In the genomic region with DNA sequence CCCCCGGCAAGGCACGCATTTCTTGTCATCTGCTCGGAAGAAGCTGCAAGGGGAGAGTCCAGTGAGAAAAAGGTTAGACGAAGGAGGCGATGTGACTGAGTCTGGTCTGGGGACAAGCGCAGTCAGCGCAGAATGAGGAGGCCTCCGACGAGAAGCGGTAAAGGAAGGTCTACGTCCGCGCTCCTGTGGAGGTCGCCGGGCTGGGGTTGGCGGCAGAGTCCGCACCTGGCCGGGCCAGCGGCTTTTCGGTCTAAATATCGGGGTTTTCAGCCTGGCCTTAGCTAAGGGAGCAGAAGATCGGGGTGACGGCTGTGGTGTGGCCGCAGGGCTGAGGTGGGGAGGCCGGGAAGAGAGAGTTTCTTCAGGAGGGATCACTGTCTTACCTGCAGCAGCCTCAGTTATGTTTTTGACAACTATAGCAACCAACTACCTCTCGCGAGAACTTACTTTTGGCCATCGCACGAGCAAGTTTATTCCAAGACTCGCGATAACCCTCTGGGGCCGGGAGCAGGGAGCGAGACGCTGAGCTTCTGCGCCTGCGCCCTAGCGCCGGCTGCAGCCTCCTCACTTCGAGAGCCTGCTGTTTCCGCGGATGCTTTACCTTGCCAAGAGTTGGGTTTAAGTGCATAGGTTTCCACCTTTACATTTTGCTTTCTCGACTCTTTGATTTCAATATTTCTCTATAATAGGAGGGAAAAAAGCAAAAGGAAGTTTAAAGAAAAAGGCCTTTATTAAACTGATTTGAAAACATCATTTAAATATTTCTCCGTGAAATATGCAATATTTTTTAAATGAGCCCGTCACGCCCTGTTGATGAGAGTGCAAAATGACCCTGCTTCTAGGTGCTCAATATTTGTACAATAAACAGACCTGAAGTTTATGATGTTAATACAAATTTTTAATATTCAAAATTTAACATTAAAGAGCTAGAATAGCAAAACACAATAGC, we compare ENCODE assay signal across 8 cellular contexts. TPM values are rescaled to one million over a fixed set of nuclear protein-coding genes. Genes with fewer than 3 reads are reported as not detected.
A peak's percentile ranks its signal among the peaks of the same experiment; 100 is the strongest.
DNase-seq lines count a peak whose midpoint lies in the region; ATAC-seq and TF ChIP-seq lines count a peak whose summit lies in the region.

A gene (minus strand): TSS at position 534 of the 949 bp plus-strand sequence. CDS start 4,068 bp downstream, outside the sequence.

- CTCF ChIA-PET in PC-9 (lab: Charles Lee), result no interaction called here

- DNase-seq in DMS114 treated with DMSO at 0.1 percent for 48 hours (lab: John Stamatoyannopoulos, UW; ENCODE audit: unreplicated experiment) (peak; percentile 82), PC-9 (peak; percentile 95), esophagus muscularis mucosa (ENCODE audit: extremely low spot score) (peak; percentile 94)
- peak; percentile 87 for DNase-seq in activated T-cell treated with anti-CD3 and anti-CD28 coated beads, Interleukin-2, amount 50 U/mL, for 4 hours
- DNase-seq in stimulated activated CD8-positive, alpha-beta memory T cell treated with anti-CD3 and anti-CD28 coated beads, Interleukin-4, amount 100 ng/mL, for 4 hours (ENCODE audit: low read depth in 2 of 2, low spot score in 1 of 2), result peak; percentile 76 to 80

- H3K27me3 Mint-ChIP-seq in activated T-cell treated with anti-CD3 and anti-CD28 coated beads, Interleukin-2, amount 50 U/mL, for 4 hours (ENCODE audit: low read depth), result peaks cover 3% of the 10 kb centered on the region

- H3K79me2 ChIP-seq in PC-9 (ENCODE audit: low read depth), result no peaks in the 10 kb centered on the region

- no peaks in the 10 kb centered on the region for H3K9me3 Mint-ChIP-seq in activated T-cell treated with anti-CD3 and anti-CD28 coated beads, Interleukin-2, amount 50 U/mL, for 4 hours

- H3K4me2 ChIP-seq in PC-9, result peak within 1 kb of the TSS; percentile 89

- H3K4me1 ChIP-seq in PC-9 (replicated peaks; ENCODE audit: insufficient read depth) (peaks cover 5% of the 10 kb centered on the region; the same call in 1 of the 2 replicates), esophagus muscularis mucosa (peaks cover 5 to 17% (median 15%) of the 10 kb centered on the region in 4 donors), mucosa of stomach (ENCODE audit: control insufficient read depth, insufficient read depth, low read length) (no peaks in the 10 kb centered on the region)

- H3K4me1 Mint-ChIP-seq in activated T-cell treated with anti-CD3 and anti-CD28 coated beads, Interleukin-2, amount 50 U/mL, for 4 hours (ENCODE audit: low read depth), result peaks cover 13% of the 10 kb centered on the region

- peak within 1 kb of the TSS; percentile 97 for H3K4me3 Mint-ChIP-seq in activated T-cell treated with anti-CD3 and anti-CD28 coated beads, Interleukin-2, amount 50 U/mL, for 4 hours

- peak within 1 kb of the TSS; percentile 83 for H3K9ac ChIP-seq in mucosa of stomach (ENCODE audit: low read length)

- no peak for TF ChIP-seq EP300 in Ishikawa (IDR thresholded peaks at IDR 0.05; ENCODE audit: borderline replicate concordance)
- TF ChIP-seq EP300 in esophagus muscularis mucosa (IDR thresholded peaks at IDR 0.05), result no peak

- H3K36me3 Mint-ChIP-seq in activated T-cell treated with anti-CD3 and anti-CD28 coated beads, Interleukin-2, amount 50 U/mL, for 4 hours (ENCODE audit: insufficient read depth), result peaks cover 5% of the 10 kb centered on the region

- no peaks in the 10 kb centered on the region for H3K27me3 ChIP-seq in PC-9 (ENCODE audit: insufficient read depth, low read depth)
- no peaks in the 10 kb centered on the region for H3K27me3 ChIP-seq in esophagus muscularis mucosa
- H3K27me3 ChIP-seq in mucosa of stomach (ENCODE audit: control insufficient read depth, insufficient read depth, low read length), result no peaks in the 10 kb centered on the region

- ATAC-seq in GM21576 (IDR thresholded peaks at IDR 0.05; ENCODE audit: unreplicated experiment), result peak; percentile 91
- ATAC-seq in activated T-cell treated with anti-CD3 and anti-CD28 coated beads, Interleukin-2, amount 50 U/mL, for 4 hours, result peak; percentile 99

- under 1% methylated on average over 45 of the region's 45 CpGs for WGBS in esophagus muscularis mucosa

- H3K9me3 ChIP-seq in PC-9 (ENCODE audit: insufficient read depth, low read depth) (no peaks in the 10 kb centered on the region), esophagus muscularis mucosa (no peaks in the 10 kb centered on the region), mucosa of stomach (ENCODE audit: control insufficient read depth, low read length) (no peaks in the 10 kb centered on the region)

- POLR2A ChIA-PET in PC-9 (lab: Charles Lee; ENCODE audit: unreplicated experiment), result interaction anchor here (0.5 to 1.4 kb wide), 12 partner anchors 48 to 768 kb away, joined by 3 to 12 read pairs (median 4); a partner anchor contains a TSS

- TF ChIP-seq CTCF in PC-9 (conservative IDR thresholded peaks at IDR 0.05), result no peak
- peak in 1 of 3 experiments; percentile 37 for TF ChIP-seq CTCF in esophagus muscularis mucosa (IDR thresholded peaks at IDR 0.05)

- H3K9me2 ChIP-seq in PC-9 (ENCODE audit: insufficient read depth), result no peaks in the 10 kb centered on the region

- TSS peak; percentile 69 for BruUV-seq in PC-9 (replicated peaks; lab: Mats Ljungman, UMichigan)

- H3K4me3 ChIP-seq in PC-9 (peak within 1 kb of the TSS; percentile 61), esophagus muscularis mucosa (peak within 1 kb of the TSS; percentile 66 to 95 (median 78)), mucosa of stomach (ENCODE audit: low read length) (peak within 1 kb of the TSS; percentile 76)

- peaks cover 15% of the 10 kb centered on the region; the same call in 1 of the 2 replicates for H3F3A ChIP-seq in PC-9 (ENCODE audit: insufficient read depth, low read depth)

- no peak for TF ChIP-seq POLR2A in esophagus muscularis mucosa (IDR thresholded peaks at IDR 0.05; ENCODE audit: low read depth)

- TF ChIP-seq RAD21 in Ishikawa (IDR thresholded peaks at IDR 0.05; ENCODE audit: low read depth), result no peak

- peak within 1 kb of the TSS; percentile 89 for H2AFZ ChIP-seq in PC-9

- H3K27ac ChIP-seq in PC-9, result no peak within 1 kb of the TSS
- peak within 1 kb of the TSS; percentile 61 to 75 (median 74) for H3K27ac ChIP-seq in esophagus muscularis mucosa (replicated peaks in 1 of 4)

- no peaks in the 10 kb centered on the region for H3K36me3 ChIP-seq in PC-9 (ENCODE audit: low read depth)
- H3K36me3 ChIP-seq in esophagus muscularis mucosa, result peaks cover 0 to 3% (median 0%) of the 10 kb centered on the region in 4 donors
- H3K36me3 ChIP-seq in mucosa of stomach (ENCODE audit: control insufficient read depth, insufficient read depth, low read length), result no peaks in the 10 kb centered on the region

- no peaks in the 10 kb centered on the region for H4K20me1 ChIP-seq in PC-9 (ENCODE audit: insufficient read depth)

- intact Hi-C loops in PC-9 (cut with micrococcal nuclease; ENCODE audit: unreplicated experiment) (loop anchor here (2.0 kb wide), 2 partner anchors 96 to 112 kb away; a partner anchor contains a TSS), esophagus muscularis mucosa (cut with DNase I) (loop anchor here (5.0 kb wide), 1 partner anchor 96 kb away; no protein-coding TSS in a partner anchor)

TF ChIP-seq in Ishikawa, 13 proteins besides CTCF, POLR2A, EP300 and RAD21 (continues in another document):
- TF ChIP-seq CREB1 (IDR thresholded peaks at IDR 0.05; ENCODE audit: low read depth) (no peak), YY1 (IDR thresholded peaks at IDR 0.05; ENCODE audit: low read depth) (no peak; the same call in 1 of the 2 replicates), TEAD4 (IDR thresholded peaks at IDR 0.05) (no peak), EGR1 (IDR thresholded peaks at IDR 0.05) (no peak), ZBTB7A (IDR thresholded peaks at IDR 0.05; ENCODE audit: low read depth) (no peak), FOXM1 (IDR thresholded peaks at IDR 0.05; ENCODE audit: borderline replicate concordance, low read depth) (no peak), TCF12 (IDR thresholded peaks at IDR 0.05; ENCODE audit: low read depth) (no peak), CEBPB (IDR thresholded peaks at IDR 0.05) (no peak; the same call in 1 of the 2 replicates), TAF1 (IDR thresholded peaks at IDR 0.05; ENCODE audit: low read depth) (peak; percentile 55), NFIC (IDR thresholded peaks at IDR 0.05) (0 out of 2 replicates have a peak, but pooled peaks have one; percentile 34)
- TF ChIP-seq, protein P1, sequence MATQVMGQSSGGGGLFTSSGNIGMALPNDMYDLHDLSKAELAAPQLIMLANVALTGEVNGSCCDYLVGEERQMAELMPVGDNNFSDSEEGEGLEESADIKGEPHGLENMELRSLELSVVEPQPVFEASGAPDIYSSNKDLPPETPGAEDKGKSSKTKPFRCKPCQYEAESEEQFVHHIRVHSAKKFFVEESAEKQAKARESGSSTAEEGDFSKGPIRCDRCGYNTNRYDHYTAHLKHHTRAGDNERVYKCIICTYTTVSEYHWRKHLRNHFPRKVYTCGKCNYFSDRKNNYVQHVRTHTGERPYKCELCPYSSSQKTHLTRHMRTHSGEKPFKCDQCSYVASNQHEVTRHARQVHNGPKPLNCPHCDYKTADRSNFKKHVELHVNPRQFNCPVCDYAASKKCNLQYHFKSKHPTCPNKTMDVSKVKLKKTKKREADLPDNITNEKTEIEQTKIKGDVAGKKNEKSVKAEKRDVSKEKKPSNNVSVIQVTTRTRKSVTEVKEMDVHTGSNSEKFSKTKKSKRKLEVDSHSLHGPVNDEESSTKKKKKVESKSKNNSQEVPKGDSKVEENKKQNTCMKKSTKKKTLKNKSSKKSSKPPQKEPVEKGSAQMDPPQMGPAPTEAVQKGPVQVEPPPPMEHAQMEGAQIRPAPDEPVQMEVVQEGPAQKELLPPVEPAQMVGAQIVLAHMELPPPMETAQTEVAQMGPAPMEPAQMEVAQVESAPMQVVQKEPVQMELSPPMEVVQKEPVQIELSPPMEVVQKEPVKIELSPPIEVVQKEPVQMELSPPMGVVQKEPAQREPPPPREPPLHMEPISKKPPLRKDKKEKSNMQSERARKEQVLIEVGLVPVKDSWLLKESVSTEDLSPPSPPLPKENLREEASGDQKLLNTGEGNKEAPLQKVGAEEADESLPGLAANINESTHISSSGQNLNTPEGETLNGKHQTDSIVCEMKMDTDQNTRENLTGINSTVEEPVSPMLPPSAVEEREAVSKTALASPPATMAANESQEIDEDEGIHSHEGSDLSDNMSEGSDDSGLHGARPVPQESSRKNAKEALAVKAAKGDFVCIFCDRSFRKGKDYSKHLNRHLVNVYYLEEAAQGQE (IDR thresholded peaks at IDR 0.05; ENCODE audit: low read depth), result no peak
- TF ChIP-seq, protein P2, sequence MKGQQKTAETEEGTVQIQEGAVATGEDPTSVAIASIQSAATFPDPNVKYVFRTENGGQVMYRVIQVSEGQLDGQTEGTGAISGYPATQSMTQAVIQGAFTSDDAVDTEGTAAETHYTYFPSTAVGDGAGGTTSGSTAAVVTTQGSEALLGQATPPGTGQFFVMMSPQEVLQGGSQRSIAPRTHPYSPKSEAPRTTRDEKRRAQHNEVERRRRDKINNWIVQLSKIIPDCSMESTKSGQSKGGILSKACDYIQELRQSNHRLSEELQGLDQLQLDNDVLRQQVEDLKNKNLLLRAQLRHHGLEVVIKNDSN (IDR thresholded peaks at IDR 0.05), result no peak

RNA-seq across cellular contexts. Expression of the gene that starts here (rescaled TPM):
- total RNA-seq in PC-9 (2021) (3.1 and 4.1 TPM in 2 replicates), esophagus muscularis mucosa (1 to 10 TPM in 3 of 4 donors, under 1 TPM in 1; 0.99 to 3.3 (median 1.1) TPM)
- total RNA-seq in activated T-cell treated with anti-CD3 and anti-CD28 coated beads, Interleukin-2, amount 50 U/mL, for 4 hours, result under 1 TPM; 0.28 to 0.43 (median 0.37) TPM

Comparison
In these comparisons a context has a peak if more than half of its experiments do, and no peak if none do; other contexts are left out.
1. Peak in DNase-seq and ATAC-seq in activated T-cell treated with anti-CD3 and anti-CD28 coated beads, Interleukin-2, amount 50 U/mL, for 4 hours; RNA of the gene not detected or under 1 TPM.